Comparison of ENCODE assay signal across 9 cellular contexts in the genomic region with DNA sequence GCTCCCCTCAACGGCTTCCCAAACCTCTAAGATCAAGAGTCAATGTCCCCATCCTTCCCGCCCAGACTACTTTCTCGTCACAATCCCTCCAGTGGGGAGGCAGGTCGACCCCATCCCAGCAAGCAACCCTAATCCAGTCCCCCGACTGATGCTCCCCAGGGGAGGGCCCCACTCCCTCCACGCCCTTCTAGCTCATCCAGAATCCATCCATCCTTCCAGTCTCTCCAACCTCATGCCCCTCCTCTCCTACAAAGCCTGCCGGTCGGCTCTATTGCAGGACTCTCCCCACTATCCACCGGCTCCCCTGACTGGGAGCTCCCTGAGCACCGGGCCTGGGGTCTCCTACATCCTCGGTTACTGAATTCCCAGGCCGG. TPM values are rescaled to one million over a fixed set of nuclear protein-coding genes. Genes with fewer than 3 reads are reported as not detected.
A peak's percentile ranks its signal among the peaks of the same experiment; 100 is the strongest.
DNase-seq lines count a peak whose midpoint lies in the region; ATAC-seq, FAIRE-seq and TF ChIP-seq lines count a peak whose summit lies in the region.
"Had no signal": no experiment of that assay in that cellular context is flagged by ENCODE, and none has a peak within 500 bp of the region (broad histone marks: within the 10 kb centered on the region; RNA-seq: fewer than 3 reads in every experiment).

No MANE protein-coding gene starts in this region.

- H3K9me3 Mint-ChIP-seq in CD8-positive, alpha-beta T cell: peaks cover 4% of the 10 kb centered on the region

- no peak overlapping the region for H3K27ac ChIP-seq in CD8-positive, alpha-beta T cell (ENCODE audit: low read depth, low read length)
- H3K27ac ChIP-seq in pancreas: no peak overlapping the region

- H3K4me3 ChIP-seq in CD8-positive, alpha-beta T cell (ENCODE audit: low read depth, low read length): no peak overlapping the region
- H3K4me3 ChIP-seq in fibroblast of villous mesenchyme (ENCODE audit: low read depth, low read length) (peak overlapping the region; percentile 71), pancreas (peak overlapping the region in 3 of 4 donors; percentile 46 to 77 (median 69))

- no peak for FAIRE-seq in pancreas (lab: Jason Lieb, UNC)

- DNase-seq in CD8-positive, alpha-beta T cell: no peak
- no peak for DNase-seq in T-helper 17 cell
- no peak for DNase-seq in fibroblast of villous mesenchyme (ENCODE audit: low read depth)
- DNase-seq in pancreas: no peak
- DNase-seq in NCI-H1436 (lab: John Stamatoyannopoulos, UW): no peak
- DNase-seq: stimulated activated CD4-positive, alpha-beta T cell treated with anti-CD3 and anti-CD28 coated beads, Interleukin-4, amount 100 ng/mL, for 24 hours had no signal

- peaks cover 14% of the 10 kb centered on the region for H3K4me1 ChIP-seq in CD8-positive, alpha-beta T cell (ENCODE audit: insufficient read depth, low read length)
- H3K4me1 ChIP-seq in pancreas: peaks cover 0 to 5% (median 0%) of the 10 kb centered on the region in 3 donors

- no peaks in the 10 kb centered on the region for H3K36me3 Mint-ChIP-seq in CD8-positive, alpha-beta T cell
- peaks cover 20% of the 10 kb centered on the region for H3K36me3 Mint-ChIP-seq in T-helper 17 cell (ENCODE audit: low read depth)

- H3K27me3 ChIP-seq in CD8-positive, alpha-beta T cell (ENCODE audit: insufficient read depth, low read length): peaks cover 8% of the 10 kb centered on the region
- no peaks in the 10 kb centered on the region for H3K27me3 ChIP-seq in pancreas

- no peaks in the 10 kb centered on the region for H3K9me3 ChIP-seq in CD8-positive, alpha-beta T cell (ENCODE audit: low read length)
- no peaks in the 10 kb centered on the region for H3K9me3 ChIP-seq in T-helper 17 cell (ENCODE audit: control insufficient read depth, low read length, poor library complexity, severe bottlenecking)
- H3K9me3 ChIP-seq in pancreas: no peaks in the 10 kb centered on the region

- peaks cover 14% of the 10 kb centered on the region for H3K4me1 Mint-ChIP-seq in CD8-positive, alpha-beta T cell (ENCODE audit: low read depth)
- peaks cover 22% of the 10 kb centered on the region for H3K4me1 Mint-ChIP-seq in T-helper 17 cell

- H3K27me3 Mint-ChIP-seq in CD8-positive, alpha-beta T cell (ENCODE audit: low read depth): peaks cover 41% of the 10 kb centered on the region
- H3K27me3 Mint-ChIP-seq in T-helper 17 cell: peaks cover 45% of the 10 kb centered on the region

- ATAC-seq in CD8-positive, alpha-beta T cell: no peak
- ATAC-seq in T-helper 17 cell: no peak
- ATAC-seq in pancreas: peak in 1 of 4 donors; percentile 5
- no peak for ATAC-seq in HG03571 (IDR thresholded peaks at IDR 0.05; ENCODE audit: unreplicated experiment)
- no peak for ATAC-seq in GM21737 (IDR thresholded peaks at IDR 0.05; ENCODE audit: unreplicated experiment)
- ATAC-seq in GM18870 (IDR thresholded peaks at IDR 0.05; ENCODE audit: unreplicated experiment): no peak

- no peak for TF ChIP-seq CTCF in CD8-positive, alpha-beta T cell (IDR thresholded peaks at IDR 0.05)
- TF ChIP-seq CTCF in fibroblast of villous mesenchyme (IDR thresholded peaks at IDR 0.05; ENCODE audit: insufficient read depth, low read depth, low read length): no peak
- no peak for TF ChIP-seq CTCF in pancreas (IDR thresholded peaks at IDR 0.05)

- CTCF ChIA-PET in CD8-positive, alpha-beta T cell (lab: Charles Lee): interaction anchor here (1.1 to 2.0 kb wide), 3 partner anchors 10 to 70 kb away, joined by 3 to 4 read pairs (median 4); no protein-coding TSS in a partner anchor

- peak overlapping the region; percentile 77 for H3K4me3 Mint-ChIP-seq in CD8-positive, alpha-beta T cell
- H3K4me3 Mint-ChIP-seq in T-helper 17 cell: peak overlapping the region; percentile 94

- H3K27ac Mint-ChIP-seq in CD8-positive, alpha-beta T cell: no peak overlapping the region
- H3K27ac Mint-ChIP-seq in T-helper 17 cell: no peak overlapping the region

- H3K36me3 ChIP-seq in CD8-positive, alpha-beta T cell (ENCODE audit: insufficient read depth, low read length): no peaks in the 10 kb centered on the region
- no peaks in the 10 kb centered on the region for H3K36me3 ChIP-seq in pancreas

- intact Hi-C loops in CD8-positive, alpha-beta T cell (cut with DNase I, micrococcal nuclease): loop anchor here (2.0 to 10.0 kb wide), 3 partner anchors 53 to 63 kb away; a partner anchor contains a TSS
- intact Hi-C loops in pancreas (cut with DNase I): no loop called here

- POLR2A ChIA-PET in CD8-positive, alpha-beta T cell (lab: Charles Lee): interaction anchor here (2.4 kb wide), 1 partner anchor 48 kb away, joined by 6 read pairs; no protein-coding TSS in a partner anchor

- WGBS in pancreas, 2 donors: 29 to 32% methylated on average over 12 of the region's 12 CpGs

RNA-seq across cellular contexts. Expression of a gene that starts 1.3 kb away (rescaled TPM):
- total RNA-seq in CD8-positive, alpha-beta T cell: not detected
- total RNA-seq in T-helper 17 cell (not detected), fibroblast of villous mesenchyme (16.4 and 17.4 TPM in 2 replicates), pancreas (1 to 10 TPM in 1 of 6 donors, under 1 TPM in 5; 0.20 to 1.1 (median 0.43) TPM)
- polyA plus RNA-seq in pancreas: 1 to 10 TPM; 1.3 to 1.4 TPM

Comparison
In these comparisons a context has a peak if more than half of its experiments do, and no peak if none do; other contexts are left out.
1. intact Hi-C loops: an anchor here in CD8-positive, alpha-beta T cell (2.0 to 10.0 kb wide); none called in pancreas.